1 cellular context compared by ENCODE assay signal in genomic region chr17:50168319-50168718, GRCh38.
TF ChIP-seq lines count a peak whose summit lies in the region.

No MANE protein-coding gene starts in this region.

TF ChIP-seq in IMR-90, 13 proteins besides CTCF, POLR2A, EP300 and RAD21:
- TF ChIP-seq CHD1 (IDR thresholded peaks at IDR 0.05; ENCODE audit: low read depth, low read length) (no peak), BHLHE40 (IDR thresholded peaks at IDR 0.05; ENCODE audit: low read depth, low read length) (no peak), RCOR1 (IDR thresholded peaks at IDR 0.05; ENCODE audit: insufficient replicate concordance, low read length) (no peak), RFX5 (IDR thresholded peaks at IDR 0.05; ENCODE audit: low read depth, low read length) (no peak), MAZ (IDR thresholded peaks at IDR 0.05; ENCODE audit: borderline replicate concordance, low read depth, low read length) (no peak), USF2 (IDR thresholded peaks at IDR 0.05; ENCODE audit: low read depth, low read length) (no peak), NFE2L2 (IDR thresholded peaks at IDR 0.05; ENCODE audit: low read depth, low read length) (no peak)
- TF ChIP-seq, protein P1, sequence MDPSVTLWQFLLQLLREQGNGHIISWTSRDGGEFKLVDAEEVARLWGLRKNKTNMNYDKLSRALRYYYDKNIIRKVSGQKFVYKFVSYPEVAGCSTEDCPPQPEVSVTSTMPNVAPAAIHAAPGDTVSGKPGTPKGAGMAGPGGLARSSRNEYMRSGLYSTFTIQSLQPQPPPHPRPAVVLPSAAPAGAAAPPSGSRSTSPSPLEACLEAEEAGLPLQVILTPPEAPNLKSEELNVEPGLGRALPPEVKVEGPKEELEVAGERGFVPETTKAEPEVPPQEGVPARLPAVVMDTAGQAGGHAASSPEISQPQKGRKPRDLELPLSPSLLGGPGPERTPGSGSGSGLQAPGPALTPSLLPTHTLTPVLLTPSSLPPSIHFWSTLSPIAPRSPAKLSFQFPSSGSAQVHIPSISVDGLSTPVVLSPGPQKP (IDR thresholded peaks at IDR 0.05; ENCODE audit: borderline replicate concordance, low read depth, low read length), result no peak
